In genomic region chr7:12553421-12553820, GRCh38 we compare ENCODE assay signal across 24 cellular contexts. TPM values are rescaled to one million over a fixed set of nuclear protein-coding genes. Genes with fewer than 3 reads are reported as not detected.
DNase-seq lines count a peak whose midpoint lies in the region; ATAC-seq, FAIRE-seq and TF ChIP-seq lines count a peak whose summit lies in the region.
"Had no signal": no experiment of that assay in that cellular context is flagged by ENCODE, and none has a peak within 500 bp of the region (broad histone marks: within the 10 kb centered on the region; RNA-seq: fewer than 3 reads in every experiment).

No MANE protein-coding gene starts in this region.

- no peak overlapping the region for H3K4me3 Mint-ChIP-seq in natural killer cell
- H3K4me3 Mint-ChIP-seq: CD8-positive, alpha-beta memory T cell; GM23338 had no signal

- BruUV-seq in K562 (replicated peaks; lab: Mats Ljungman, UMichigan): no TSS peak

- H3K27me3 ChIP-seq in GM23248 (replicated peaks; ENCODE audit: insufficient read depth) (no peaks in the 10 kb centered on the region), K562 (ENCODE audit: control insufficient read depth in 2 of 2, insufficient read depth in 2 of 2, low read length in 2 of 2) (no peaks in the 10 kb centered on the region), hepatocyte (no peaks in the 10 kb centered on the region)
- H3K27me3 ChIP-seq: SJCRH30 had no signal

- CTCF ChIA-PET in K562 (lab: Yijun Ruan, JAX; ENCODE audit: low intra/inter-chr PET ratio): no interaction called here

- in situ Hi-C loops in GM23248 (cut with MboI): no loop called here
- in situ Hi-C loops in K562 (cut with MboI): no loop called here

- peak overlapping the region; percentile 18; the same call in 1 of the 2 replicates for H2AFZ ChIP-seq in GM23248
- H2AFZ ChIP-seq in K562 (ENCODE audit: low read depth, low read length): no peak overlapping the region
- no peak overlapping the region for H2AFZ ChIP-seq in hepatocyte
- H2AFZ ChIP-seq: GM23338 had no signal

- H3K9me2 ChIP-seq in GM23248 (ENCODE audit: insufficient read depth) (no peaks in the 10 kb centered on the region), hepatocyte (replicated peaks; ENCODE audit: insufficient read depth) (no peaks in the 10 kb centered on the region)

- H3K36me3 ChIP-seq in GM23248 (ENCODE audit: low read depth) (no peaks in the 10 kb centered on the region), K562 (ENCODE audit: control insufficient read depth, insufficient read depth, low read length) (no peaks in the 10 kb centered on the region), hepatocyte (replicated peaks; ENCODE audit: insufficient read depth, low read depth) (no peaks in the 10 kb centered on the region)
- H3K36me3 ChIP-seq: SJCRH30 had no signal

- intact Hi-C loops in K562 (cut with micrococcal nuclease) (no loop called here), natural killer cell (cut with micrococcal nuclease) (no loop called here)

- no peaks in the 10 kb centered on the region for H3K4me1 Mint-ChIP-seq in natural killer cell
- H3K4me1 Mint-ChIP-seq: CD8-positive, alpha-beta memory T cell had no signal

- no peak overlapping the region for H3K4me3 ChIP-seq in GM23248
- H3K4me3 ChIP-seq in K562: no peak overlapping the region
- H3K4me3 ChIP-seq in hepatocyte: no peak overlapping the region
- H3K4me3 ChIP-seq: GM23338, SJCRH30 had no signal

- no peak overlapping the region for H3K27ac Mint-ChIP-seq in natural killer cell
- H3K27ac Mint-ChIP-seq: GM23338 had no signal

- H4K20me1 ChIP-seq in GM23248 (ENCODE audit: insufficient read depth) (no peaks in the 10 kb centered on the region), K562 (replicated peaks; ENCODE audit: control insufficient read depth, insufficient read depth, low read length) (no peaks in the 10 kb centered on the region), hepatocyte (ENCODE audit: insufficient read depth, poor library complexity, severe bottlenecking) (no peaks in the 10 kb centered on the region)

- TF ChIP-seq RAD21 in K562 (CRISPR knock-in tag; conservative IDR thresholded peaks at IDR 0.05 in 1 of 2, IDR thresholded peaks at IDR 0.05 in 1 of 2): no peak

- no peak for TF ChIP-seq CTCF in K562 (IDR thresholded peaks at IDR 0.05 in 2 of 3, conservative IDR thresholded peaks at IDR 0.05 in 1 of 3; ENCODE audit: insufficient read depth in 2 of 3, low read depth in 1 of 3, low read length in 3 of 3)
- TF ChIP-seq CTCF in hepatocyte (IDR thresholded peaks at IDR 0.05; ENCODE audit: poor library complexity): no peak
- TF ChIP-seq CTCF in natural killer cell (IDR thresholded peaks at IDR 0.05): no peak

- H3K9me3 ChIP-seq in GM23248 (ENCODE audit: low read depth) (no peaks in the 10 kb centered on the region), K562 (replicated peaks; ENCODE audit: control insufficient read depth, insufficient read depth, low read depth, low read length) (0 out of 2 replicates have a peak, but pooled peaks cover 4% of the 10 kb centered on the region), hepatocyte (ENCODE audit: low read depth) (no peaks in the 10 kb centered on the region)
- H3K9me3 ChIP-seq: SJCRH30 had no signal

- H3K27ac ChIP-seq in GM23248 (no peak overlapping the region), K562 (ENCODE audit: extremely low read depth, low read depth, low read length) (no peak overlapping the region), hepatocyte (no peak overlapping the region)
- H3K27ac ChIP-seq: C4-2B, SJCRH30 had no signal

- H3K27me3 Mint-ChIP-seq in natural killer cell (ENCODE audit: low read depth in 2 of 2): no peaks in the 10 kb centered on the region

- TF ChIP-seq POLR2A in K562 (conservative IDR thresholded peaks at IDR 0.05): no peak

- no peak for ATAC-seq in K562
- ATAC-seq in natural killer cell: no peak
- ATAC-seq: GM23338, Panc1 had no signal

- POLR2A ChIA-PET in K562 (lab: Yijun Ruan, JAX): no interaction called here

- TF ChIP-seq EP300 in K562 (IDR thresholded peaks at IDR 0.05; ENCODE audit: low read length): no peak

- peaks cover 7% of the 10 kb centered on the region for H3K36me3 Mint-ChIP-seq in natural killer cell
- H3K36me3 Mint-ChIP-seq: CD8-positive, alpha-beta memory T cell had no signal

- H3F3A ChIP-seq in GM23248 (ENCODE audit: insufficient read depth): peaks cover 7% of the 10 kb centered on the region; the same call in 1 of the 2 replicates

- peaks cover 3 to 4% of the 10 kb centered on the region in 2 donors for H3K9me3 Mint-ChIP-seq in natural killer cell
- H3K9me3 Mint-ChIP-seq: CD8-positive, alpha-beta memory T cell had no signal

- no peak for FAIRE-seq in K562 (lab: Jason Lieb, UNC)
- FAIRE-seq: A204.1, GM12892 had no signal

- H3K4me1 ChIP-seq in GM23248 (ENCODE audit: insufficient read depth) (0 out of 2 replicates have a peak, but pooled peaks cover 4% of the 10 kb centered on the region), K562 (replicated peaks in 1 of 2; ENCODE audit: control insufficient read depth in 2 of 2, insufficient read depth in 2 of 2, low read length in 2 of 2) (no peaks in the 10 kb centered on the region), hepatocyte (ENCODE audit: insufficient read depth) (no peaks in the 10 kb centered on the region)
- H3K4me1 ChIP-seq: SJCRH30 had no signal

- H3K4me2 ChIP-seq in GM23248 (ENCODE audit: unreplicated experiment): no peak overlapping the region
- no peak overlapping the region for H3K4me2 ChIP-seq in K562 (ENCODE audit: insufficient read depth, low read length)
- no peak overlapping the region for H3K4me2 ChIP-seq in hepatocyte
- H3K4me2 ChIP-seq: GM23338 had no signal

- H3K9me1 ChIP-seq in K562 (ENCODE audit: control insufficient read depth, insufficient read depth, low read length): no peaks in the 10 kb centered on the region

- H3K9ac ChIP-seq in GM23248 (no peak overlapping the region), K562 (ENCODE audit: insufficient read depth in 1 of 2, low read depth in 2 of 2, low read length in 2 of 2) (no peak overlapping the region)

- H3K79me2 ChIP-seq in GM23248 (ENCODE audit: insufficient read depth) (no peaks in the 10 kb centered on the region), K562 (ENCODE audit: control insufficient read depth, insufficient read depth, low read length) (no peaks in the 10 kb centered on the region), hepatocyte (no peaks in the 10 kb centered on the region)

- DNase-seq in GM23248 (no peak), MV-4-11 (lab: John Stamatoyannopoulos, UW) (peak; percentile 77), SKM-1 treated with dmso at 0.1 percent for 144 hours (lab: John Stamatoyannopoulos, UW; ENCODE audit: unreplicated experiment) (peak; percentile 36), K562 (ENCODE audit: extremely low read depth in 1 of 4, low spot score in 3 of 4) (no peak), GOT3 (lab: John Stamatoyannopoulos, UW) (no peak), hepatocyte (ENCODE audit: low spot score) (no peak), natural killer cell (no peak), islet precursor cell (no peak)
- DNase-seq: Calu3; CD8-positive, alpha-beta memory T cell; DMS153; NCI-H1105 treated with DMSO at 0.1 percent for 48 hours; NCI-H2081; NCI-H2171 treated with DMSO at 0.1 percent for 48 hours; NCI-H524 treated with DMSO at 0.1 percent for 48 hours; NCI-H82; SJCRH30; SW 1271 had no signal

TF ChIP-seq in K562, 482 proteins besides CTCF, POLR2A, EP300 and RAD21:
- TF ChIP-seq TCF7 (IDR thresholded peaks at IDR 0.05; ENCODE audit: borderline replicate concordance) (no peak), ELF2 (CRISPR knock-in tag; IDR thresholded peaks at IDR 0.05) (no peak), CEBPB (tag; IDR thresholded peaks at IDR 0.05) (peak; percentile 78)

RNA-seq across cellular contexts. Expression of gene SCIN, which starts 17.1 kb away (rescaled TPM):
- 0.13 and 0.32 TPM in 2 replicates for total RNA-seq in GM23248 (2014; rRNA removed; shearing (Covaris generic))
- polyA plus RNA-seq in GM23248 (2016; fragmentation: Nextera tagmentation; extraction: Ambion mirVana) (0.64 and 0.68 TPM in 2 replicates), K562 (2011; rRNA removed) (0.67 and 1.0 TPM in 2 replicates), K562 (2014; fragmentation: Illumina TruSeq; extraction: Trizol) (11.4 and 12.6 TPM in 2 replicates), K562 (2014; fragmentation: Nextera tagmentation; extraction: Ambion mirVana) (10 to 100 TPM in 1 of 2 experiments, 1 to 10 TPM in 1; 4.5 to 10.4 TPM), K562 (2014; rRNA removed) (10.3 and 10.9 TPM in 2 replicates), hepatocyte (4.4 and 6.3 TPM in 2 replicates)
- 1.1 and 8.3 TPM in 2 replicates for total RNA-seq in K562 (2011; cell fraction: chromatin; rRNA removed; ENCODE audit: low replicate concordance)
- total RNA-seq in K562 (2011; cell fraction: nucleolus; rRNA removed): 0.33 and 1.4 TPM in 2 replicates
- 2.2 and 3.5 TPM in 2 replicates for total RNA-seq in K562 (2011; cell fraction: nucleoplasm; rRNA removed)
- total RNA-seq in K562 (2014; rRNA removed) (9.8 and 10.9 TPM in 2 replicates), K562 (2014; rRNA removed; fragmentation: Illumina TruSeq; extraction: Trizol) (14.7 and 17.2 TPM in 2 replicates), K562 (2015; rRNA removed; fragmentation: Illumina TruSeq; extraction: Trizol) (14.4 and 18.2 TPM in 2 replicates), K562 (2021) (9.7 and 10.6 TPM in 2 replicates), hepatocyte (3.7 and 6.7 TPM in 2 replicates), natural killer cell (under 1 TPM in 1 of 3 donors, not detected in 2; 0.08 TPM)
- 0.12 and 0.50 TPM in 2 replicates for polyA plus RNA-seq in K562 (2011; cell fraction: cytosol; rRNA removed)
- 0.17 and 0.32 TPM in 2 replicates for polyA plus RNA-seq in K562 (2011; cell fraction: nucleus; rRNA removed)
- 17.7 and 29.9 TPM in 2 replicates for polyA plus RNA-seq in K562 (2012)
- polyA minus RNA-seq in K562 (2011; rRNA and poly(A)+ RNA removed): 0.63 and 1.0 TPM in 2 replicates
- not detected in 2 replicates for polyA minus RNA-seq in K562 (2011; cell fraction: cytosol; rRNA and poly(A)+ RNA removed)
- 0.54 and 1.00 TPM in 2 replicates for polyA minus RNA-seq in K562 (2011; cell fraction: nucleus; rRNA and poly(A)+ RNA removed)
- total RNA-seq: MCF 10A, SJCRH30 had no signal
- polyA plus RNA-seq: CD8-positive, alpha-beta memory T cell had no signal

Comparison
In these comparisons a context has a peak if more than half of its experiments do, and no peak if none do; other contexts are left out.
1. DNase-seq: peak in MV-4-11 (single experiment) and SKM-1 treated with dmso at 0.1 percent for 144 hours (single experiment); none in GM23248 (single experiment), K562 (0 of 4), GOT3 (single experiment), hepatocyte (single experiment), natural killer cell (single experiment) and islet precursor cell (single experiment).